ENCODE assay signal across 1 cellular context in genomic region chr18:51498085-51498855, GRCh38.
TF ChIP-seq lines count a peak whose summit lies in the region.

No MANE protein-coding gene starts in this region.

TF ChIP-seq in GM23338, 12 proteins besides CTCF, POLR2A, EP300 and RAD21 (continued from another document):
- TF ChIP-seq REST (IDR thresholded peaks at IDR 0.05; ENCODE audit: unreplicated experiment) (no peak), POLR2AphosphoS5 (IDR thresholded peaks at IDR 0.05; ENCODE audit: low read depth) (no peak), ZNF114 (CRISPR knock-in tag; IDR thresholded peaks at IDR 0.05) (no peak)
